12 cellular contexts compared by ENCODE assay signal in genomic region chr3:49119036-49119435, GRCh38. TPM values are rescaled to one million over a fixed set of nuclear protein-coding genes. Genes with fewer than 3 reads are reported as not detected.
DNase-seq lines count a peak whose midpoint lies in the region; ATAC-seq and TF ChIP-seq lines count a peak whose summit lies in the region.
"Had no signal": no experiment of that assay in that cellular context is flagged by ENCODE, and none has a peak within 500 bp of the region (broad histone marks: within the 10 kb centered on the region; RNA-seq: fewer than 3 reads in every experiment).

No MANE protein-coding gene starts in this region.

- no peak for DNase-seq in activated CD4-positive, alpha-beta T cell treated with anti-CD3 and anti-CD28 coated beads for 36 hours
- no peak for DNase-seq in activated CD4-positive, alpha-beta T cell treated with anti-CD3 and anti-CD28 coated beads for 48 hours
- DNase-seq in WTC11 (ENCODE audit: low spot score) (no peak), fibroblast of gingiva (ENCODE audit: low read depth) (peak; percentile 21), HK-2 (ENCODE audit: unreplicated experiment) (no peak), NCI-H446 treated with DMSO at 0.1 percent for 48 hours (lab: John Stamatoyannopoulos, UW) (no peak)
- DNase-seq: activated gamma-delta T cell treated with Interleukin-2 at 50 U/mL for 16 hours; H7; hippocampal formation; stimulated activated CD4-positive, alpha-beta T cell treated with anti-CD3 and anti-CD28 coated beads, Interleukin-12 subunit alpha, Interleukin-12 subunit beta, amount 100 ng/mL, for 4 hours had no signal

- peak overlapping the region; percentile 98 to 100 (median 99) for H3K9ac ChIP-seq in skeletal muscle tissue (ENCODE audit: low read depth in 1 of 3, low read length in 3 of 3)

- peak overlapping the region; percentile 87 for H3K4me3 Mint-ChIP-seq in activated CD4-positive, alpha-beta T cell treated with anti-CD3 and anti-CD28 coated beads for 36 hours
- peak overlapping the region; percentile 82 for H3K4me3 Mint-ChIP-seq in WTC11

- TF ChIP-seq CTCF in WTC11 (IDR thresholded peaks at IDR 0.05) = no peak

- CTCF ChIA-PET in activated CD4-positive, alpha-beta T cell treated with anti-CD3 and anti-CD28 coated beads for 36 hours (lab: Charles Lee) = interaction anchor here (1.1 to 3.3 kb wide), 3 partner anchors 13 to 97 kb away, joined by 3 to 26 read pairs (median 7); partner anchors contain the start of genes NDUFAF3 and QRICH1
- CTCF ChIA-PET in WTC11 (lab: Charles Lee) = interaction anchor here (0.7 kb wide), 1 partner anchor 11 kb away, joined by 3 read pairs; no protein-coding TSS in a partner anchor

- H3K27me3 Mint-ChIP-seq in activated CD4-positive, alpha-beta T cell treated with anti-CD3 and anti-CD28 coated beads for 36 hours = no peaks in the 10 kb centered on the region
- no peaks in the 10 kb centered on the region for H3K27me3 Mint-ChIP-seq in WTC11 (ENCODE audit: low read depth)

- H3K4me1 Mint-ChIP-seq in activated CD4-positive, alpha-beta T cell treated with anti-CD3 and anti-CD28 coated beads for 36 hours = peaks cover 19% of the 10 kb centered on the region
- peaks cover 4% of the 10 kb centered on the region for H3K4me1 Mint-ChIP-seq in WTC11

- H3K4me1 ChIP-seq in skeletal muscle tissue (ENCODE audit: control insufficient read depth in 3 of 3, insufficient read depth in 3 of 3, low read length in 3 of 3) = peaks cover 23 to 42% (median 26%) of the 10 kb centered on the region in 3 donors

- H3K4me3 ChIP-seq in skeletal muscle tissue (ENCODE audit: low read length in 3 of 3) = peak overlapping the region; percentile 14 to 98 (median 91)

- ATAC-seq in activated CD4-positive, alpha-beta T cell treated with anti-CD3 and anti-CD28 coated beads for 36 hours = no peak
- ATAC-seq in WTC11 = no peak
- ATAC-seq in GM21381 (IDR thresholded peaks at IDR 0.05; ENCODE audit: unreplicated experiment) = no peak

- H3K27me3 ChIP-seq in skeletal muscle tissue (ENCODE audit: control insufficient read depth in 3 of 3, insufficient read depth in 3 of 3, low read length in 3 of 3) = no peaks in the 10 kb centered on the region

- POLR2A ChIA-PET in activated CD4-positive, alpha-beta T cell treated with anti-CD3 and anti-CD28 coated beads for 36 hours (lab: Charles Lee) = interaction anchor here (0.7 kb wide), 1 partner anchor 16 kb away, joined by 4 read pairs; no protein-coding TSS in a partner anchor
- POLR2A ChIA-PET in WTC11 (lab: Charles Lee) = interaction anchor here (0.5 to 2.7 kb wide), 2 partner anchors 25 to 40 kb away, joined by 6 to 20 read pairs; partner anchors contain the start of gene QRICH1

- no peaks in the 10 kb centered on the region for H3K9me3 Mint-ChIP-seq in activated CD4-positive, alpha-beta T cell treated with anti-CD3 and anti-CD28 coated beads for 36 hours (ENCODE audit: low read depth)
- H3K9me3 Mint-ChIP-seq in WTC11 = no peaks in the 10 kb centered on the region

- H3K9me3 ChIP-seq in skeletal muscle tissue (ENCODE audit: control insufficient read depth in 3 of 3, low read length in 3 of 3) = no peaks in the 10 kb centered on the region

- intact Hi-C loops in activated CD4-positive, alpha-beta T cell treated with anti-CD3 and anti-CD28 coated beads for 36 hours (cut with DNase I, micrococcal nuclease) = no loop called here

- H3K36me3 ChIP-seq in skeletal muscle tissue (ENCODE audit: control insufficient read depth in 3 of 3, insufficient read depth in 3 of 3, low read length in 3 of 3) = peaks cover 74 to 78% (median 77%) of the 10 kb centered on the region in 3 donors

- H3K36me3 Mint-ChIP-seq in activated CD4-positive, alpha-beta T cell treated with anti-CD3 and anti-CD28 coated beads for 36 hours (ENCODE audit: low read depth) = peaks cover 28% of the 10 kb centered on the region
- peaks cover 38% of the 10 kb centered on the region for H3K36me3 Mint-ChIP-seq in WTC11

- H3K27ac Mint-ChIP-seq in activated CD4-positive, alpha-beta T cell treated with anti-CD3 and anti-CD28 coated beads for 36 hours = no peak overlapping the region
- no peak overlapping the region for H3K27ac Mint-ChIP-seq in WTC11

- peak overlapping the region; percentile 95 for H3K27ac ChIP-seq in skeletal muscle tissue (ENCODE audit: low read depth, low read length)

TF ChIP-seq in WTC11, 78 proteins besides CTCF, POLR2A, EP300 and RAD21:
- TF ChIP-seq GTF2I (CRISPR knock-in tag; conservative IDR thresholded peaks at IDR 0.05) = no peak
- TF ChIP-seq ZNF423 (CRISPR knock-in tag; IDR thresholded peaks at IDR 0.05) = no peak
- TF ChIP-seq E2F1 (CRISPR knock-in tag; IDR thresholded peaks at IDR 0.05) = no peak
- TF ChIP-seq, protein P1, sequence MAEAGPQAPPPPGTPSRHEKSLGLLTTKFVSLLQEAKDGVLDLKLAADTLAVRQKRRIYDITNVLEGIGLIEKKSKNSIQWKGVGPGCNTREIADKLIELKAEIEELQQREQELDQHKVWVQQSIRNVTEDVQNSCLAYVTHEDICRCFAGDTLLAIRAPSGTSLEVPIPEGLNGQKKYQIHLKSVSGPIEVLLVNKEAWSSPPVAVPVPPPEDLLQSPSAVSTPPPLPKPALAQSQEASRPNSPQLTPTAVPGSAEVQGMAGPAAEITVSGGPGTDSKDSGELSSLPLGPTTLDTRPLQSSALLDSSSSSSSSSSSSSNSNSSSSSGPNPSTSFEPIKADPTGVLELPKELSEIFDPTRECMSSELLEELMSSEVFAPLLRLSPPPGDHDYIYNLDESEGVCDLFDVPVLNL (CRISPR knock-in tag; IDR thresholded peaks at IDR 0.05; ENCODE audit: borderline replicate concordance, low read depth) = no peak
- no peak for TF ChIP-seq ELF4 (CRISPR knock-in tag; IDR thresholded peaks at IDR 0.05; ENCODE audit: low read depth)
- TF ChIP-seq JUN (CRISPR knock-in tag; IDR thresholded peaks at IDR 0.05) = no peak
- no peak for TF ChIP-seq ZNF512 (CRISPR knock-in tag; IDR thresholded peaks at IDR 0.05; ENCODE audit: borderline replicate concordance)
- TF ChIP-seq TCF7 (CRISPR knock-in tag; IDR thresholded peaks at IDR 0.05; ENCODE audit: low read depth) = no peak
- no peak for TF ChIP-seq CBFB (CRISPR knock-in tag; IDR thresholded peaks at IDR 0.05; ENCODE audit: low read depth)
- TF ChIP-seq RELA (CRISPR knock-in tag; IDR thresholded peaks at IDR 0.05; ENCODE audit: borderline replicate concordance) = no peak
- TF ChIP-seq OVOL2 (CRISPR knock-in tag; IDR thresholded peaks at IDR 0.05; ENCODE audit: borderline replicate concordance) = no peak
- TF ChIP-seq CREM (CRISPR knock-in tag; IDR thresholded peaks at IDR 0.05) = no peak
- TF ChIP-seq ZNF121 (CRISPR knock-in tag; IDR thresholded peaks at IDR 0.05) = no peak
- no peak for TF ChIP-seq IRF1 (CRISPR knock-in tag; IDR thresholded peaks at IDR 0.05)
- TF ChIP-seq, protein P2, sequence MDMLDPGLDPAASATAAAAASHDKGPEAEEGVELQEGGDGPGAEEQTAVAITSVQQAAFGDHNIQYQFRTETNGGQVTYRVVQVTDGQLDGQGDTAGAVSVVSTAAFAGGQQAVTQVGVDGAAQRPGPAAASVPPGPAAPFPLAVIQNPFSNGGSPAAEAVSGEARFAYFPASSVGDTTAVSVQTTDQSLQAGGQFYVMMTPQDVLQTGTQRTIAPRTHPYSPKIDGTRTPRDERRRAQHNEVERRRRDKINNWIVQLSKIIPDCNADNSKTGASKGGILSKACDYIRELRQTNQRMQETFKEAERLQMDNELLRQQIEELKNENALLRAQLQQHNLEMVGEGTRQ (CRISPR knock-in tag; IDR thresholded peaks at IDR 0.05) = no peak

RNA-seq across cellular contexts. Expression of gene USP19, which starts 1.6 kb away (rescaled TPM):
- total RNA-seq in activated CD4-positive, alpha-beta T cell treated with anti-CD3 and anti-CD28 coated beads for 36 hours = 10 to 100 TPM; 45.2 to 45.9 TPM
- total RNA-seq in WTC11 (2021) (72.4 to 75.8 TPM (median 73.3 TPM) in 3 replicates), skeletal muscle tissue (37.1 TPM)

RNA-seq across cellular contexts. Expression of gene LAMB2, which starts 13.8 kb away (rescaled TPM):
- total RNA-seq in activated CD4-positive, alpha-beta T cell treated with anti-CD3 and anti-CD28 coated beads for 36 hours = under 1 TPM in 1 of 2 experiments, not detected in 1; 0.71 TPM
- total RNA-seq in WTC11 (2021) (118 to 134 TPM (median 130 TPM) in 3 replicates), skeletal muscle tissue (601 TPM)

RNA-seq across cellular contexts. Expression of gene QARS1, which starts 14.5 kb away (rescaled TPM):
- total RNA-seq in activated CD4-positive, alpha-beta T cell treated with anti-CD3 and anti-CD28 coated beads for 36 hours = 100 to 1,000 TPM; 240 to 342 TPM
- total RNA-seq in WTC11 (2021) = 405 to 471 TPM (median 433 TPM) in 3 replicates
- 393 TPM for total RNA-seq in skeletal muscle tissue

RNA-seq across cellular contexts. Expression of gene QRICH1, which starts 25.2 kb away (rescaled TPM):
- total RNA-seq in activated CD4-positive, alpha-beta T cell treated with anti-CD3 and anti-CD28 coated beads for 36 hours = 100 to 1,000 TPM; 119 to 171 TPM
- 110 to 123 TPM (median 120 TPM) in 3 replicates for total RNA-seq in WTC11 (2021)
- 92.9 TPM for total RNA-seq in skeletal muscle tissue

RNA-seq across cellular contexts. Expression of gene CCDC71, which starts 47.1 kb away (rescaled TPM):
- total RNA-seq in activated CD4-positive, alpha-beta T cell treated with anti-CD3 and anti-CD28 coated beads for 36 hours = 10 to 100 TPM; 19.5 to 22.2 TPM
- total RNA-seq in WTC11 (2021) (29.8 to 32.0 TPM (median 29.8 TPM) in 3 replicates), skeletal muscle tissue (11.5 TPM)

Comparison
In these comparisons a context has a peak if more than half of its experiments do, and no peak if none do; other contexts are left out.
1. RNA of gene LAMB2, which starts 13.8 kb away (total RNA-seq): 601 TPM in skeletal muscle tissue (single experiment) and 118 to 134 TPM in WTC11; 0.71 TPM in activated CD4-positive, alpha-beta T cell treated with anti-CD3 and anti-CD28 coated beads for 36 hours; every median in the first group is over 10 times any median in the second.